ENCODE assay signal across 26 cellular contexts in the genomic region with DNA sequence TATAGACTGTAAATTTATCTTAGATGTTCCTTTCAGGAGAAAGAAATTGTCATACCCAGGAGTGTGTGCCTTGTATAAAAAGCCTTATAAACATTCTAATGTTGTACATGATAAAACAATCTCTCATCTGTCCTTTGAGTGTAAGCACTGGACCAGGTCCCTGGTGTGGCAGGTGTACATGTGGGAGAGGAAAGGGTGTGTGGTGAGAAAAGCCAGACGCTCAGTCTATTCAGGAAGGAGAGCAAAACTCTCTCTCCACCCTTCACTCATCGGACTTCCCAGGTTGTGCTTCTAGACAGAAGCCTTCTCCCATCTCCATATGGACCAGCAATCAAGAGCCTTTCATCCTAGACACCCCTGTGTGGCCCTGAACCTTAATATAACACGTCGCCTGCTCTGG.
"Had no signal": no experiment of that assay in that cellular context is flagged by ENCODE, and none has a peak within 500 bp of the region (broad histone marks: within the 10 kb centered on the region; RNA-seq: fewer than 3 reads in every experiment).

No MANE protein-coding gene starts in this region.

- H3K27me3 ChIP-seq: colonic mucosa, gastroesophageal sphincter, left lung, ovary, right lobe of liver, tibial nerve, upper lobe of left lung, uterus had no signal

- H3K4me1 Mint-ChIP-seq: endodermal cell had no signal

- H3K27ac ChIP-seq: colonic mucosa, epithelial cell of prostate, foreskin keratinocyte, gastroesophageal sphincter, left lung, lower lobe of right lung, ovary, psoas muscle, right lobe of liver, thoracic aorta, tibial nerve, upper lobe of left lung, uterus had no signal

- H3K27me3 Mint-ChIP-seq: central memory CD8-positive, alpha-beta T cell; stimulated activated naive B cell treated with anti-CD40 and anti-IgM and Interleukin-4, amounts not matched to agents 10 μg/mL and 1 μg/mL and 100 μg/mL, for 72 hours; stimulated activated naive CD8-positive, alpha-beta T cell treated with anti-CD3 and anti-CD28 coated beads, Interleukin-15, Interleukin-2, amounts not matched to agents 100 ng/mL and 50 ng/mL, for 24 hours had no signal

- DNase-seq: colonic mucosa; effector CD8-positive, alpha-beta T cell; endodermal cell; foreskin keratinocyte; left lung; lower lobe of right lung; nephron progenitor cell; occipital lobe; ovary; posterior cingulate gyrus; psoas muscle; right lobe of liver; small intestine; stimulated activated CD4-positive, alpha-beta T cell treated with anti-CD3 and anti-CD28 coated beads, Interleukin-15, amount 100 ng/mL, for 24 hours; stimulated activated CD4-positive, alpha-beta T cell treated with anti-CD3 and anti-CD28 coated beads, Interleukin-2, amount 100 ng/mL, for 48 hours; stimulated activated naive B cell treated with anti-CD40 and anti-IgM and Interleukin-4, amounts not matched to agents 10 μg/mL and 1 μg/mL and 100 μg/mL, for 72 hours; upper lobe of left lung; uterus had no signal

- H3K27ac Mint-ChIP-seq: dendritic cell treated with granulocyte-macrophage colony-stimulating factor and Interleukin-4, amounts not matched to agents 40 ng/mL and 50 ng/mL, for 4 days; endodermal cell; stimulated activated naive B cell treated with anti-CD40 and anti-IgM and Interleukin-4, amounts not matched to agents 10 μg/mL and 1 μg/mL and 100 μg/mL, for 72 hours; stimulated activated naive CD8-positive, alpha-beta T cell treated with anti-CD3 and anti-CD28 coated beads, Interleukin-15, Interleukin-2, amounts not matched to agents 100 ng/mL and 50 ng/mL, for 24 hours had no signal

- H3K4me3 ChIP-seq: colonic mucosa, gastroesophageal sphincter, left lung, lower lobe of right lung, ovary, psoas muscle, right lobe of liver, thoracic aorta, tibial nerve, upper lobe of left lung, uterus had no signal

- H3K9me3 Mint-ChIP-seq: central memory CD8-positive, alpha-beta T cell; dendritic cell treated with granulocyte-macrophage colony-stimulating factor and Interleukin-4, amounts not matched to agents 40 ng/mL and 50 ng/mL, for 4 days; endodermal cell; stimulated activated naive B cell treated with anti-CD40 and anti-IgM and Interleukin-4, amounts not matched to agents 10 μg/mL and 1 μg/mL and 100 μg/mL, for 72 hours; stimulated activated naive CD8-positive, alpha-beta T cell treated with anti-CD3 and anti-CD28 coated beads, Interleukin-15, Interleukin-2, amounts not matched to agents 100 ng/mL and 50 ng/mL, for 24 hours had no signal

- H3K4me1 ChIP-seq: colonic mucosa, foreskin keratinocyte, gastroesophageal sphincter, tibial nerve, uterus had no signal

- H3K4me3 Mint-ChIP-seq: central memory CD8-positive, alpha-beta T cell; dendritic cell treated with granulocyte-macrophage colony-stimulating factor and Interleukin-4, amounts not matched to agents 40 ng/mL and 50 ng/mL, for 4 days; endodermal cell; nephron progenitor cell; stimulated activated naive B cell treated with anti-CD40 and anti-IgM and Interleukin-4, amounts not matched to agents 10 μg/mL and 1 μg/mL and 100 μg/mL, for 72 hours; stimulated activated naive CD8-positive, alpha-beta T cell treated with anti-CD3 and anti-CD28 coated beads, Interleukin-15, Interleukin-2, amounts not matched to agents 100 ng/mL and 50 ng/mL, for 24 hours had no signal

- H3K36me3 ChIP-seq: colonic mucosa, gastroesophageal sphincter, left lung, lower lobe of right lung, ovary, right lobe of liver, thoracic aorta, tibial nerve, upper lobe of left lung, uterus had no signal

- H3K9me3 ChIP-seq: colonic mucosa, gastroesophageal sphincter, left lung, lower lobe of right lung, ovary, psoas muscle, right lobe of liver, thoracic aorta, tibial nerve, upper lobe of left lung, uterus had no signal

- ATAC-seq: esophagus mucosa; foreskin keratinocyte; gastroesophageal sphincter; left lung; lower lobe of right lung; psoas muscle; right lobe of liver; stimulated activated naive B cell treated with anti-CD40 and anti-IgM and Interleukin-4, amounts not matched to agents 10 μg/mL and 1 μg/mL and 100 μg/mL, for 72 hours had no signal
